In genomic region chr1:224851850-224852261, GRCh38 we compare ENCODE assay signal across 10 cellular contexts.
DNase-seq lines count a peak whose midpoint lies in the region; ATAC-seq and TF ChIP-seq lines count a peak whose summit lies in the region.
"Had no signal": no experiment of that assay in that cellular context is flagged by ENCODE, and none has a peak within 500 bp of the region (broad histone marks: within the 10 kb centered on the region; RNA-seq: fewer than 3 reads in every experiment).

No MANE protein-coding gene starts in this region.

- H3K4me3 Mint-ChIP-seq in GM23338, result no peak overlapping the region
- H3K4me3 Mint-ChIP-seq in neural progenitor cell, result no peak overlapping the region
- H3K4me3 Mint-ChIP-seq: IgD-negative memory B cell; T-helper 2 cell treated with Interferon-gamma antibody and Interleukin-4, amounts not matched to agents 5 μg/mL and 100 μg/mL, for 36 hours had no signal

- H3K36me3 Mint-ChIP-seq in GM23338 (ENCODE audit: low read depth) (peaks cover 11% of the 10 kb centered on the region), neural progenitor cell (no peaks in the 10 kb centered on the region)
- H3K36me3 Mint-ChIP-seq: IgD-negative memory B cell had no signal

- no peak for TF ChIP-seq RAD21 in SK-N-SH (IDR thresholded peaks at IDR 0.05; ENCODE audit: low read length)

- H3K9me2 ChIP-seq in SK-N-SH (no peaks in the 10 kb centered on the region), GM23338 (ENCODE audit: insufficient read depth) (peaks cover 9% of the 10 kb centered on the region; the same call in 1 of the 2 replicates), PC-3 (replicated peaks; ENCODE audit: low read length) (no peaks in the 10 kb centered on the region)

- H3K27me3 Mint-ChIP-seq in GM23338 (ENCODE audit: insufficient read depth, low read depth, poor library complexity) (peaks cover 5% of the 10 kb centered on the region), neural progenitor cell (ENCODE audit: insufficient read depth, low read depth) (no peaks in the 10 kb centered on the region)

- H3K4me1 Mint-ChIP-seq in GM23338, result peaks cover 17% of the 10 kb centered on the region
- H3K4me1 Mint-ChIP-seq in neural progenitor cell, result no peaks in the 10 kb centered on the region
- H3K4me1 Mint-ChIP-seq: IgD-negative memory B cell had no signal

- no peaks in the 10 kb centered on the region for H3K4me1 ChIP-seq in SK-N-SH (ENCODE audit: control insufficient read depth in 1 of 2, insufficient read depth in 2 of 2, low read depth in 1 of 2, low read length in 1 of 2)
- H3K4me1 ChIP-seq in GM23338 (ENCODE audit: insufficient read depth), result peaks cover 13% of the 10 kb centered on the region; the same call in 1 of the 2 replicates
- H3K4me1 ChIP-seq in PC-3 (ENCODE audit: insufficient read depth, low read length), result no peaks in the 10 kb centered on the region
- no peaks in the 10 kb centered on the region for H3K4me1 ChIP-seq in neural progenitor cell

- CTCF ChIA-PET in SK-N-SH (lab: Yijun Ruan, JAX) (interaction anchor here (0.7 to 8.6 kb wide), 55 partner anchors 8 to 394 kb away, joined by 3 to 166 read pairs (median 4); no protein-coding TSS in a partner anchor), PC-3 (lab: Charles Lee) (interaction anchor here (0.6 to 1.2 kb wide), 3 partner anchors 71 to 200 kb away, joined by 3 to 11 read pairs (median 4); no protein-coding TSS in a partner anchor)

- no peaks in the 10 kb centered on the region for H4K20me1 ChIP-seq in SK-N-SH (ENCODE audit: insufficient read depth)
- H4K20me1 ChIP-seq in GM23338 (replicated peaks; ENCODE audit: insufficient read depth), result no peaks in the 10 kb centered on the region
- no peaks in the 10 kb centered on the region for H4K20me1 ChIP-seq in PC-3 (ENCODE audit: low read length)
- no peaks in the 10 kb centered on the region for H4K20me1 ChIP-seq in neural progenitor cell (ENCODE audit: low read depth)

- POLR2A ChIA-PET in SK-N-SH (lab: Yijun Ruan, JAX) (no interaction called here), PC-3 (lab: Charles Lee; ENCODE audit: unreplicated experiment) (no interaction called here)

- H3F3A ChIP-seq in SK-N-SH (replicated peaks; ENCODE audit: insufficient read depth) (no peaks in the 10 kb centered on the region), GM23338 (replicated peaks; ENCODE audit: low read depth) (no peaks in the 10 kb centered on the region), PC-3 (ENCODE audit: low read length, unreplicated experiment) (no peaks in the 10 kb centered on the region), neural progenitor cell (ENCODE audit: low read depth) (no peaks in the 10 kb centered on the region)

- DNase-seq in SK-N-SH (no peak), GM23338 (ENCODE audit: low spot score) (peak; percentile 48), PC-3 (no peak), neural progenitor cell (ENCODE audit: low spot score) (no peak), activated gamma-delta T cell treated with Interleukin-2 at 50 U/mL for 16 hours (no peak), C1 segment of cervical spinal cord (lab: John Stamatoyannopoulos, UW) (no peak), NCI-H82 (lab: John Stamatoyannopoulos, UW) (no peak)

- H3K9me3 ChIP-seq in SK-N-SH, result no peaks in the 10 kb centered on the region
- H3K9me3 ChIP-seq in PC-3 (ENCODE audit: low read length), result no peaks in the 10 kb centered on the region
- H3K9me3 ChIP-seq in neural progenitor cell (ENCODE audit: low read depth), result no peaks in the 10 kb centered on the region

- H2AFZ ChIP-seq in SK-N-SH (ENCODE audit: low read depth), result no peak overlapping the region
- H2AFZ ChIP-seq in GM23338, result peak overlapping the region; percentile 96
- peak overlapping the region; percentile 17 for H2AFZ ChIP-seq in PC-3 (ENCODE audit: low read length)
- peak overlapping the region; percentile 69 for H2AFZ ChIP-seq in neural progenitor cell (replicated peaks)

- intact Hi-C loops in PC-3 (cut with micrococcal nuclease), result loop anchor here (1.0 kb wide), 1 partner anchor 207 kb away; no protein-coding TSS in a partner anchor

- WGBS in SK-N-SH (ENCODE audit: low lambda C conversion rate), result 59% methylated on average over 8 of the region's 9 CpGs

- no peaks in the 10 kb centered on the region for H3K36me3 ChIP-seq in SK-N-SH (replicated peaks in 1 of 2; ENCODE audit: control insufficient read depth in 1 of 2, insufficient read depth in 2 of 2, low read length in 1 of 2)
- no peaks in the 10 kb centered on the region for H3K36me3 ChIP-seq in GM23338 (ENCODE audit: insufficient read depth)
- H3K36me3 ChIP-seq in PC-3 (ENCODE audit: low read depth, low read length), result no peaks in the 10 kb centered on the region
- no peaks in the 10 kb centered on the region for H3K36me3 ChIP-seq in neural progenitor cell

- H3K9ac ChIP-seq in SK-N-SH (no peak overlapping the region), PC-3 (ENCODE audit: low read length) (no peak overlapping the region), neural progenitor cell (no peak overlapping the region)

- H3K27me3 ChIP-seq in SK-N-SH (ENCODE audit: insufficient read depth) (no peaks in the 10 kb centered on the region), GM23338 (ENCODE audit: insufficient read depth) (no peaks in the 10 kb centered on the region), PC-3 (ENCODE audit: low read length) (no peaks in the 10 kb centered on the region), neural progenitor cell (no peaks in the 10 kb centered on the region)

- no peak overlapping the region for H3K4me2 ChIP-seq in SK-N-SH
- no peak overlapping the region; the same call in 1 of the 2 replicates for H3K4me2 ChIP-seq in GM23338
- no peak overlapping the region for H3K4me2 ChIP-seq in PC-3 (ENCODE audit: low read length)
- no peak overlapping the region for H3K4me2 ChIP-seq in neural progenitor cell

- peaks cover 12% of the 10 kb centered on the region for H3K9me3 Mint-ChIP-seq in GM23338
- H3K9me3 Mint-ChIP-seq in neural progenitor cell, result no peaks in the 10 kb centered on the region
- H3K9me3 Mint-ChIP-seq: T-helper 2 cell treated with Interferon-gamma antibody and Interleukin-4, amounts not matched to agents 5 μg/mL and 100 μg/mL, for 36 hours had no signal

- ATAC-seq in SK-N-SH treated with all-trans-retinoic acid at 6 μM for 48 hours, result peak; percentile 65
- ATAC-seq in GM23338, result peak; percentile 81
- peak; percentile 17 for ATAC-seq in PC-3

- TF ChIP-seq EP300 in SK-N-SH (IDR thresholded peaks at IDR 0.05; ENCODE audit: borderline replicate concordance in 1 of 2, low read depth in 1 of 2, low read length in 1 of 2), result no peak

- H3K79me2 ChIP-seq in SK-N-SH (ENCODE audit: insufficient read depth) (no peaks in the 10 kb centered on the region), GM23338 (replicated peaks; ENCODE audit: insufficient read depth) (no peaks in the 10 kb centered on the region), PC-3 (ENCODE audit: low read length) (no peaks in the 10 kb centered on the region), neural progenitor cell (ENCODE audit: low read depth) (no peaks in the 10 kb centered on the region)

- no peak overlapping the region for H3K4me3 ChIP-seq in SK-N-SH (ENCODE audit: low read depth in 2 of 2, low read length in 1 of 2)
- H3K4me3 ChIP-seq in GM23338, result no peak overlapping the region
- H3K4me3 ChIP-seq in PC-3 (ENCODE audit: low read length), result no peak overlapping the region
- no peak overlapping the region for H3K4me3 ChIP-seq in neural progenitor cell

- H3K27ac Mint-ChIP-seq in GM23338 (no peak overlapping the region), neural progenitor cell (no peak overlapping the region)
- H3K27ac Mint-ChIP-seq: IgD-negative memory B cell; T-helper 2 cell treated with Interferon-gamma antibody and Interleukin-4, amounts not matched to agents 5 μg/mL and 100 μg/mL, for 36 hours had no signal

- H3K27ac ChIP-seq in SK-N-SH (ENCODE audit: low read depth in 2 of 2, low read length in 1 of 2) (no peak overlapping the region), GM23338 (ENCODE audit: low read depth) (no peak overlapping the region), PC-3 (ENCODE audit: low read length) (no peak overlapping the region), neural progenitor cell (no peak overlapping the region)

- BruUV-seq in PC-3 (replicated peaks; lab: Mats Ljungman, UMichigan), result no TSS peak

- TF ChIP-seq CTCF in SK-N-SH (IDR thresholded peaks at IDR 0.05), result no peak; the same call in 1 of the 2 replicates
- TF ChIP-seq CTCF in GM23338 (conservative IDR thresholded peaks at IDR 0.05; ENCODE audit: low read depth in 2 of 2), result no peak; a peak in 1 of 4 replicates
- TF ChIP-seq CTCF in PC-3 (conservative IDR thresholded peaks at IDR 0.05; ENCODE audit: low read depth, low read length), result peak; percentile 10; the same call in 1 of the 2 replicates
- TF ChIP-seq CTCF in neural progenitor cell (IDR thresholded peaks at IDR 0.05), result no peak

TF ChIP-seq in SK-N-SH treated with all-trans-retinoic acid at 6 μM for 48 hours, 23 proteins besides CTCF, POLR2A, EP300 and RAD21 (continues in another document):
- TF ChIP-seq SNAI2 (CRISPR knock-in tag; IDR thresholded peaks at IDR 0.05) (no peak), TCF4 (CRISPR knock-in tag; IDR thresholded peaks at IDR 0.05; ENCODE audit: borderline replicate concordance) (no peak), OSR1 (CRISPR knock-in tag; IDR thresholded peaks at IDR 0.05) (no peak), ZFP3 (CRISPR knock-in tag; IDR thresholded peaks at IDR 0.05) (no peak), ZNF8 (CRISPR knock-in tag; IDR thresholded peaks at IDR 0.05) (no peak), BACH2 (CRISPR knock-in tag; IDR thresholded peaks at IDR 0.05; ENCODE audit: borderline replicate concordance) (no peak)

TF ChIP-seq in SK-N-SH, 30 proteins besides CTCF, POLR2A, EP300 and RAD21 (continues in another document):
- TF ChIP-seq EZH2phosphoT487 (IDR thresholded peaks at IDR 0.05; ENCODE audit: borderline replicate concordance, low read depth) (no peak), FOSL2 (IDR thresholded peaks at IDR 0.05; ENCODE audit: borderline replicate concordance, low read depth) (no peak), POLR2AphosphoS5 (IDR thresholded peaks at IDR 0.05; ENCODE audit: low read depth, low read length) (no peak), JUND (IDR thresholded peaks at IDR 0.05) (no peak), YY1 (IDR thresholded peaks at IDR 0.05; ENCODE audit: low read depth) (no peak), CHD2 (IDR thresholded peaks at IDR 0.05; ENCODE audit: low read length, partially characterized antibody) (no peak), GATA2 (CRISPR knock-in tag; IDR thresholded peaks at IDR 0.05) (no peak)

TF ChIP-seq in GM23338, 12 proteins besides CTCF, POLR2A, EP300 and RAD21 (continues in another document):
- TF ChIP-seq JUNB (IDR thresholded peaks at IDR 0.05; ENCODE audit: unreplicated experiment) (no peak), ZNF331 (CRISPR knock-in tag; IDR thresholded peaks at IDR 0.05; ENCODE audit: low read depth) (no peak), NANOG (IDR thresholded peaks at IDR 0.05; ENCODE audit: borderline replicate concordance) (no peak), STAT1 (IDR thresholded peaks at IDR 0.05; ENCODE audit: unreplicated experiment) (no peak)

Comparison
In these comparisons a context has a peak if more than half of its experiments do, and no peak if none do; other contexts are left out.
1. ATAC-seq: peak in every context shown above with its lines; median percentile 81 in GM23338; 65 in SK-N-SH treated with all-trans-retinoic acid at 6 μM for 48 hours; 17 in PC-3.